Comparison of ENCODE assay signal across 8 cellular contexts in the genomic region with DNA sequence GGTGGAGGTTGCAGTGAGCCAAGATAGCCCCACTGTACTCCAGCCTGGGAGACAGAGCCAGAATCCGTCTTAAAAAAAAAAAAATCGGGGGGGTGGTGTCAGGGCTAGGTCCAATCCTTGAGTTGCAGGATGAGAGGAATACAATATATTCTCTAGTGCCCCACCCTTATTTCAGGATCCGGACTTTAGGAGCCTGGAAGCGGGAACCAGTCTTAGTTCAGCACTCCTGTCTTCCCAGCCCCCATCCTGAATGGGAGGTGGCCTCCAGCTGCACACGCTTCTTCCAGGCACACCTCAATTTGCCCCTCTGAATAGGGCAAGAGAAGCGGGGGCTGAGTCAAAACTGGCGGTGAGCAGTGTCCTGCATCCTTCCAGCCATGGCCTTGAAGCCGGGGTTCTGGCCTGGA. TPM values are rescaled to one million over a fixed set of nuclear protein-coding genes. Genes with fewer than 3 reads are reported as not detected.
DNase-seq lines count a peak whose midpoint lies in the region; ATAC-seq, FAIRE-seq and TF ChIP-seq lines count a peak whose summit lies in the region.

No MANE protein-coding gene starts in this region.

- BruUV-seq in Caco-2 (replicated peaks; lab: Mats Ljungman, UMichigan) = no TSS peak

- peaks cover 36% of the 10 kb centered on the region for H3K36me3 Mint-ChIP-seq in Caco-2 (ENCODE audit: insufficient read depth, unreplicated experiment)

- H3K4me3 ChIP-seq in Caco-2 (ENCODE audit: low read depth, low read length) (peak overlapping the region; percentile 72), epithelial cell of proximal tubule (ENCODE audit: low read depth, low read length) (peak overlapping the region; percentile 90), ovary (peak overlapping the region; percentile 79)

- no peak for FAIRE-seq in GM12892 (lab: Jason Lieb, UNC)
- no peak for FAIRE-seq in frontal cortex (lab: Jason Lieb, UNC)

- 1 to 6% (median 1%) methylated on average over 8 of the region's 8 CpGs for WGBS in ovary, 3 donors

- peak overlapping the region in 1 of 2 donors; percentile 85 for H3K27ac ChIP-seq in ovary

- CTCF ChIA-PET in Caco-2 (lab: Charles Lee) = interaction anchor here (0.6 to 4.2 kb wide), 11 partner anchors 12 to 696 kb away, joined by 3 to 51 read pairs (median 7); partner anchors contain the start of genes E2F4, ELMO3 and HSD11B2

- TF ChIP-seq EP300 in ovary (IDR thresholded peaks at IDR 0.05) = no peak

- peaks cover 51% of the 10 kb centered on the region for H3K4me1 Mint-ChIP-seq in Caco-2 (ENCODE audit: low read depth, unreplicated experiment)

- H3K4me1 ChIP-seq in Caco-2 (peaks cover 42% of the 10 kb centered on the region), ovary (ENCODE audit: insufficient read depth) (peaks cover 14% of the 10 kb centered on the region)

- H3K36me3 ChIP-seq in Caco-2 (ENCODE audit: control insufficient read depth, insufficient read depth, low read length) (no peaks in the 10 kb centered on the region), ovary (no peaks in the 10 kb centered on the region)

- peak overlapping the region; percentile 87 for H3K27ac Mint-ChIP-seq in Caco-2 (ENCODE audit: unreplicated experiment)

- peaks cover 18% of the 10 kb centered on the region for H3K27me3 Mint-ChIP-seq in Caco-2 (ENCODE audit: insufficient read depth, unreplicated experiment)

- H3K27me3 ChIP-seq in Caco-2 (replicated peaks; ENCODE audit: control insufficient read depth, insufficient read depth, low read length) (peaks cover 6% of the 10 kb centered on the region), ovary (no peaks in the 10 kb centered on the region)

- peak overlapping the region; percentile 95 for H3K4me3 Mint-ChIP-seq in Caco-2 (ENCODE audit: unreplicated experiment)

- no peak for TF ChIP-seq POLR2A in ovary (IDR thresholded peaks at IDR 0.05)
- no peak for TF ChIP-seq POLR2A in GM12892 (IDR thresholded peaks at IDR 0.05; ENCODE audit: low read depth, low read length)

- intact Hi-C loops in Caco-2 (cut with micrococcal nuclease; ENCODE audit: unreplicated experiment) = loop anchor here (1.0 to 2.0 kb wide), 2 partner anchors 18 to 53 kb away; partner anchors contain the start of genes E2F4 and TMEM208
- intact Hi-C loops in ovary (cut with DNase I) = no loop called here

- POLR2A ChIA-PET in Caco-2 (lab: Charles Lee) = interaction anchor here (0.9 to 3.5 kb wide), 5 partner anchors 17 to 75 kb away, joined by 3 to 55 read pairs (median 7); partner anchors contain the start of genes ELMO3, NOL3 and TMEM208

- ATAC-seq in GM21528 (IDR thresholded peaks at IDR 0.05; ENCODE audit: low FRiP score, unreplicated experiment) = no peak

- DNase-seq in Caco-2 (no peak), epithelial cell of proximal tubule (ENCODE audit: low read depth) (no peak), ovary (no peak), GM12892 (ENCODE audit: insufficient read length) (no peak), frontal cortex (ENCODE audit: low spot score in 2 of 2) (no peak)
- no peak for DNase-seq in stimulated activated CD4-positive, alpha-beta T cell treated with anti-CD3 and anti-CD28 coated beads, Interleukin-4, amount 100 ng/mL, for 4 hours

- H3K9me3 ChIP-seq in Caco-2 (no peaks in the 10 kb centered on the region), ovary (no peaks in the 10 kb centered on the region)

- no peaks in the 10 kb centered on the region for H3K9me3 Mint-ChIP-seq in Caco-2 (ENCODE audit: unreplicated experiment)

- TF ChIP-seq CTCF in Caco-2 (IDR thresholded peaks at IDR 0.05; ENCODE audit: insufficient read depth in 1 of 2, low read depth in 1 of 2, low read length in 1 of 2, severe bottlenecking in 1 of 2, unreplicated experiment in 1 of 2) = no peak
- no peak for TF ChIP-seq CTCF in epithelial cell of proximal tubule (conservative IDR thresholded peaks at IDR 0.05; ENCODE audit: low read depth, low read length)
- TF ChIP-seq CTCF in ovary (IDR thresholded peaks at IDR 0.05) = no peak

TF ChIP-seq in PFSK-1, 5 proteins besides CTCF, POLR2A, EP300 and RAD21:
- TF ChIP-seq TAF1 (IDR thresholded peaks at IDR 0.05; ENCODE audit: borderline replicate concordance, insufficient read depth, low read length) (no peak), FOXP2 (optimal IDR thresholded peaks at IDR 0.05; ENCODE audit: borderline replicate concordance, extremely low read depth, extremely low read length, insufficient read depth) (peak; percentile 5)

RNA-seq across cellular contexts. Expression of gene FHOD1, which starts 1.6 kb away (rescaled TPM):
- total RNA-seq in Caco-2 (2022) = 59.1 and 69.0 TPM in 2 replicates
- 26.4 TPM for polyA plus RNA-seq in PFSK-1 (2012; ENCODE audit: insufficient read length, low read depth)
- 16.4 and 20.1 TPM in 2 replicates for total RNA-seq in epithelial cell of proximal tubule
- 10 to 100 TPM; 17.2 to 84.2 (median 41.8) TPM for total RNA-seq in ovary
- polyA plus RNA-seq in ovary = 10 to 100 TPM; 16.0 to 26.2 TPM
- polyA plus RNA-seq in GM12892 (2012; ENCODE audit: missing spikeins) = 26.1 TPM
- total RNA-seq in frontal cortex = 1.6 TPM

RNA-seq across cellular contexts. Expression of gene SLC9A5, which starts 3.1 kb away (rescaled TPM):
- total RNA-seq in Caco-2 (2022) (2.3 and 2.4 TPM in 2 replicates), epithelial cell of proximal tubule (0.14 and 0.23 TPM in 2 replicates), ovary (1 to 10 TPM in 5 of 7 donors, under 1 TPM in 2; 0.36 to 3.1 (median 1.3) TPM), frontal cortex (0.41 TPM)
- polyA plus RNA-seq in PFSK-1 (2012; ENCODE audit: insufficient read length, low read depth) = 0.88 TPM
- polyA plus RNA-seq in ovary = 1 to 10 TPM in 1 of 2 donors, under 1 TPM in 1; 0.53 to 1.1 TPM
- 4.4 TPM for polyA plus RNA-seq in GM12892 (2012; ENCODE audit: missing spikeins)

RNA-seq across cellular contexts. Expression of gene TMEM208, which starts 18.7 kb away (rescaled TPM):
- total RNA-seq in Caco-2 (2022) (63.8 and 69.7 TPM in 2 replicates), epithelial cell of proximal tubule (49.0 and 54.8 TPM in 2 replicates), ovary (10 to 100 TPM; 23.8 to 39.2 (median 32.1) TPM), frontal cortex (21.2 TPM)
- 57.0 TPM for polyA plus RNA-seq in PFSK-1 (2012; ENCODE audit: insufficient read length, low read depth)
- polyA plus RNA-seq in ovary = 10 to 100 TPM; 26.3 to 52.0 TPM
- 34.9 TPM for polyA plus RNA-seq in GM12892 (2012; ENCODE audit: missing spikeins)

RNA-seq across cellular contexts. Expression of gene PLEKHG4, which starts 33.7 kb away (rescaled TPM):
- total RNA-seq in Caco-2 (2022) = 91.0 and 96.4 TPM in 2 replicates
- polyA plus RNA-seq in PFSK-1 (2012; ENCODE audit: insufficient read length, low read depth) = not detected
- total RNA-seq in epithelial cell of proximal tubule = 6.6 and 10.2 TPM in 2 replicates
- total RNA-seq in ovary = 10 to 100 TPM; 12.4 to 37.9 (median 27.6) TPM
- 10 to 100 TPM in 1 of 2 donors, 1 to 10 TPM in 1; 5.1 to 38.6 TPM for polyA plus RNA-seq in ovary
- polyA plus RNA-seq in GM12892 (2012; ENCODE audit: missing spikeins) = 0.32 TPM
- total RNA-seq in frontal cortex = 2.9 TPM

RNA-seq across cellular contexts. Expression of gene ELMO3, which starts 46.7 kb away (rescaled TPM):
- 27.8 and 28.7 TPM in 2 replicates for total RNA-seq in Caco-2 (2022)
- 3.4 TPM for polyA plus RNA-seq in PFSK-1 (2012; ENCODE audit: insufficient read length, low read depth)
- 4.0 and 11.0 TPM in 2 replicates for total RNA-seq in epithelial cell of proximal tubule
- total RNA-seq in ovary = 10 to 100 TPM in 1 of 7 donors, 1 to 10 TPM in 6; 1.1 to 14.8 (median 2.8) TPM
- 1 to 10 TPM in 1 of 2 donors, not detected in 1; 1.2 TPM for polyA plus RNA-seq in ovary
- 1.2 TPM for polyA plus RNA-seq in GM12892 (2012; ENCODE audit: missing spikeins)
- total RNA-seq in frontal cortex = 0.41 TPM
